ENCODE assay signal across 1 cellular context in genomic region chr12:57627504-57628279, GRCh38.
TF ChIP-seq lines count a peak whose summit lies in the region.

No MANE protein-coding gene starts in this region.

TF ChIP-seq in HepG2, 621 proteins besides CTCF, POLR2A, EP300 and RAD21:
- TF ChIP-seq ZNF543 (CRISPR knock-in tag; IDR thresholded peaks at IDR 0.05) (no peak), ZBTB33 (CRISPR knock-in tag; IDR thresholded peaks at IDR 0.05) (peak; percentile 53; the same call in 1 of the 2 replicates), AGO2 (optimal IDR thresholded peaks at IDR 0.05; ENCODE audit: low read depth, low read length) (peak; percentile 40), RBFOX2 (IDR thresholded peaks at IDR 0.05; ENCODE audit: low read depth, low read length) (0 out of 2 replicates have a peak, but pooled peaks have one; percentile 25)
TF ChIP-seq in HepG2: peak in this region for 3.
